ENCODE assay signal across 12 cellular contexts in genomic region chr17:15501282-15501681, GRCh38. TPM values are rescaled to one million over a fixed set of nuclear protein-coding genes. Genes with fewer than 3 reads are reported as not detected.
DNase-seq lines count a peak whose midpoint lies in the region; ATAC-seq and TF ChIP-seq lines count a peak whose summit lies in the region.
"Had no signal": no experiment of that assay in that cellular context is flagged by ENCODE, and none has a peak within 500 bp of the region (broad histone marks: within the 10 kb centered on the region; RNA-seq: fewer than 3 reads in every experiment).

No MANE protein-coding gene starts in this region.

- no peak overlapping the region for H3K4me2 ChIP-seq in IMR-90 (ENCODE audit: low read depth, low read length)

- no peak overlapping the region for H3K4me3 Mint-ChIP-seq in activated naive CD4-positive, alpha-beta T cell treated with anti-CD3 and anti-CD28 coated beads for 36 hours
- H3K4me3 Mint-ChIP-seq: CD8-positive, alpha-beta memory T cell had no signal

- CTCF ChIA-PET in IMR-90 (lab: Yijun Ruan, JAX) = interaction anchor here (0.9 kb wide), 1 partner anchor 44 kb away, joined by 3 read pairs; no protein-coding TSS in a partner anchor
- CTCF ChIA-PET in activated naive CD4-positive, alpha-beta T cell treated with anti-CD3 and anti-CD28 coated beads for 36 hours (lab: Charles Lee) = interaction anchor here (0.6 to 3.8 kb wide), 4 partner anchors 19 to 243 kb away, joined by 3 to 56 read pairs (median 4); no protein-coding TSS in a partner anchor

- peaks cover 9% of the 10 kb centered on the region for H3K9me1 ChIP-seq in IMR-90 (ENCODE audit: insufficient read depth, low read length)

- TF ChIP-seq CTCF in IMR-90 (conservative IDR thresholded peaks at IDR 0.05; ENCODE audit: low read depth, low read length) = no peak
- no peak for TF ChIP-seq CTCF in esophagus squamous epithelium (IDR thresholded peaks at IDR 0.05)
- TF ChIP-seq CTCF in sigmoid colon (IDR thresholded peaks at IDR 0.05) = no peak
- no peak for TF ChIP-seq CTCF in vagina (IDR thresholded peaks at IDR 0.05)

- H3K4me3 ChIP-seq in IMR-90 (ENCODE audit: insufficient read depth, low read depth, low read length) = no peak overlapping the region
- no peak overlapping the region for H3K4me3 ChIP-seq in esophagus squamous epithelium
- H3K4me3 ChIP-seq in sigmoid colon = no peak overlapping the region
- H3K4me3 ChIP-seq in vagina = no peak overlapping the region

- H3K27ac ChIP-seq in IMR-90 (ENCODE audit: insufficient read depth, low read length) = no peak overlapping the region
- peak overlapping the region in 3 of 4 donors; percentile 81 to 92 (median 87) for H3K27ac ChIP-seq in esophagus squamous epithelium
- peak overlapping the region; percentile 72 to 82 (median 80) for H3K27ac ChIP-seq in sigmoid colon
- peak overlapping the region; percentile 88 for H3K27ac ChIP-seq in vagina

- TF ChIP-seq EP300 in sigmoid colon (IDR thresholded peaks at IDR 0.05) = no peak

- H4K5ac ChIP-seq in IMR-90 (ENCODE audit: low read depth, low read length) = no peak overlapping the region

- WGBS in IMR-90 (ENCODE audit: extremely low coverage in 2 of 2, insufficient read length in 1 of 2), 2 experiments = no CpG with 5 or more reads among the region's 3 CpGs
- WGBS in esophagus squamous epithelium, 2 donors = 58 to 67% methylated on average over 3 of the region's 3 CpGs
- WGBS in sigmoid colon, 2 donors = 77 to 93% methylated on average over 3 of the region's 3 CpGs

- POLR2A ChIA-PET in IMR-90 (lab: Charles Lee; ENCODE audit: unreplicated experiment) = no interaction called here

- H4K8ac ChIP-seq in IMR-90 (ENCODE audit: low read depth in 2 of 2, low read length in 2 of 2) = no peak overlapping the region

- H3K79me1 ChIP-seq in IMR-90 (ENCODE audit: low read depth in 1 of 2, low read length in 2 of 2) = peaks cover 0 to 6% of the 10 kb centered on the region in 2 experiments; a peak in 2 of 4 replicates

- H3K4me1 ChIP-seq in IMR-90 (ENCODE audit: control insufficient read depth, insufficient read depth, low read length) (peaks cover 7% of the 10 kb centered on the region; the same call in 1 of the 2 replicates), esophagus squamous epithelium (peaks cover 4 to 37% (median 10%) of the 10 kb centered on the region in 3 donors), sigmoid colon (peaks cover 0 to 19% (median 13%) of the 10 kb centered on the region in 4 donors), vagina (peaks cover 16% of the 10 kb centered on the region)

- 0 out of 2 replicates have a peak overlapping the region, but pooled peaks have one; percentile 48 for H2BK20ac ChIP-seq in IMR-90 (ENCODE audit: low read depth, low read length)

- H2BK5ac ChIP-seq in IMR-90 (ENCODE audit: low read depth, low read length, poor library complexity, severe bottlenecking) = no peak overlapping the region

- no TSS peak for BruUV-seq in IMR-90 (replicated peaks; lab: Mats Ljungman, UMichigan)

- no peak overlapping the region for H3K23ac ChIP-seq in IMR-90 (ENCODE audit: low read depth, low read length)

- no peak overlapping the region for H2AFZ ChIP-seq in IMR-90 (replicated peaks; ENCODE audit: low read length, poor library complexity)

- 0 out of 2 replicates have a peak overlapping the region, but pooled peaks have one; percentile 34 for H2BK120ac ChIP-seq in IMR-90 (ENCODE audit: low read depth, low read length)

- no peak overlapping the region; the same call in 1 of the 2 replicates for H4K91ac ChIP-seq in IMR-90 (ENCODE audit: insufficient read depth, low read depth, low read length)

- no peak overlapping the region for H3K56ac ChIP-seq in IMR-90 (ENCODE audit: extremely low read depth, insufficient read depth, low read length)

- H3K27me3 ChIP-seq in IMR-90 (ENCODE audit: control insufficient read depth, insufficient read depth, low read length) (no peaks in the 10 kb centered on the region), esophagus squamous epithelium (no peaks in the 10 kb centered on the region), sigmoid colon (no peaks in the 10 kb centered on the region), vagina (no peaks in the 10 kb centered on the region)

- no peaks in the 10 kb centered on the region for H3K27me3 Mint-ChIP-seq in activated naive CD4-positive, alpha-beta T cell treated with anti-CD3 and anti-CD28 coated beads for 36 hours (ENCODE audit: low read depth)
- H3K27me3 Mint-ChIP-seq: CD8-positive, alpha-beta memory T cell had no signal

- no peak overlapping the region for H3K14ac ChIP-seq in IMR-90 (replicated peaks; ENCODE audit: low read depth, low read length)

- in situ Hi-C loops in IMR-90 (cut with MboI; ENCODE audit: low sequenced_read_pairs) = loop anchor here (5.0 kb wide), 1 partner anchor 244 kb away; no protein-coding TSS in a partner anchor

- ATAC-seq in IMR-90 (ENCODE audit: low read depth) (no peak), GM21576 (IDR thresholded peaks at IDR 0.05; ENCODE audit: unreplicated experiment) (no peak), GM19467 (IDR thresholded peaks at IDR 0.05; ENCODE audit: unreplicated experiment) (no peak)

- dilution Hi-C loops in IMR-90 (cut with HindIII; ENCODE audit: low sequenced_read_pairs, unreplicated experiment) = no loop called here

- H2AK5ac ChIP-seq in IMR-90 (ENCODE audit: low read depth, low read length) = peak overlapping the region; percentile 96

- H3K4me1 Mint-ChIP-seq in activated naive CD4-positive, alpha-beta T cell treated with anti-CD3 and anti-CD28 coated beads for 36 hours (ENCODE audit: low read depth) = peaks cover 8% of the 10 kb centered on the region

- no peaks in the 10 kb centered on the region for H4K20me1 ChIP-seq in IMR-90 (ENCODE audit: insufficient read depth, low read length)

- H3K4ac ChIP-seq in IMR-90 (ENCODE audit: low read depth, low read length) = peak overlapping the region; percentile 75

- no peak overlapping the region for H3K27ac Mint-ChIP-seq in activated naive CD4-positive, alpha-beta T cell treated with anti-CD3 and anti-CD28 coated beads for 36 hours

- H3K9ac ChIP-seq in IMR-90 (ENCODE audit: low read depth, low read length) = no peak overlapping the region

- DNase-seq in IMR-90 (no peak), esophagus squamous epithelium (lab: John Stamatoyannopoulos, UW) (no peak), sigmoid colon (no peak), vagina (ENCODE audit: extremely low spot score in 2 of 2) (no peak)
- DNase-seq in activated naive CD4-positive, alpha-beta T cell treated with anti-CD3 and anti-CD28 coated beads for 36 hours = no peak
- DNase-seq: CD8-positive, alpha-beta memory T cell; NCI-H1417 treated with DMSO at 0.1 percent for 48 hours; NCI-H2029; NCI-H510A treated with DMSO at 0.1 percent for 48 hours; RPMI8226 had no signal

- no peak for TF ChIP-seq RAD21 in IMR-90 (IDR thresholded peaks at IDR 0.05; ENCODE audit: low read length)

- no peak overlapping the region for H2AK9ac ChIP-seq in IMR-90 (replicated peaks; ENCODE audit: low read depth, low read length, poor library complexity)

- H3K9me3 ChIP-seq in IMR-90 (ENCODE audit: control insufficient read depth, insufficient read depth, low read length) (no peaks in the 10 kb centered on the region), esophagus squamous epithelium (no peaks in the 10 kb centered on the region), sigmoid colon (no peaks in the 10 kb centered on the region), vagina (no peaks in the 10 kb centered on the region)

- H3K18ac ChIP-seq in IMR-90 (ENCODE audit: low read depth, low read length) = no peak overlapping the region

- H3K36me3 Mint-ChIP-seq in activated naive CD4-positive, alpha-beta T cell treated with anti-CD3 and anti-CD28 coated beads for 36 hours (ENCODE audit: low read depth) = no peaks in the 10 kb centered on the region

- intact Hi-C loops in IMR-90 (cut with micrococcal nuclease) = no loop called here
- intact Hi-C loops in esophagus squamous epithelium (cut with DNase I) = loop anchor here (5.0 kb wide), 1 partner anchor 239 kb away; no protein-coding TSS in a partner anchor
- intact Hi-C loops in sigmoid colon (cut with DNase I) = no loop called here
- intact Hi-C loops in vagina (cut with DNase I) = loop anchor here (5.0 to 10.0 kb wide), 2 partner anchors 44 to 96 kb away; no protein-coding TSS in a partner anchor
- intact Hi-C loops in activated naive CD4-positive, alpha-beta T cell treated with anti-CD3 and anti-CD28 coated beads for 36 hours (cut with micrococcal nuclease) = no loop called here

- TF ChIP-seq POLR2A in IMR-90 (IDR thresholded peaks at IDR 0.05; ENCODE audit: low read depth, low read length) (no peak), esophagus squamous epithelium (IDR thresholded peaks at IDR 0.05) (no peak), sigmoid colon (IDR thresholded peaks at IDR 0.05) (no peak), vagina (IDR thresholded peaks at IDR 0.05) (no peak)

- peaks cover 7% of the 10 kb centered on the region for H3K36me3 ChIP-seq in IMR-90 (ENCODE audit: control insufficient read depth, insufficient read depth, low read length)
- H3K36me3 ChIP-seq in esophagus squamous epithelium = peaks cover 0 to 26% (median 0%) of the 10 kb centered on the region in 3 donors
- no peaks in the 10 kb centered on the region for H3K36me3 ChIP-seq in sigmoid colon
- no peaks in the 10 kb centered on the region for H3K36me3 ChIP-seq in vagina

- peak overlapping the region; percentile 71; the same call in 1 of the 3 replicates for H2BK15ac ChIP-seq in IMR-90 (ENCODE audit: low read depth, low read length)

- H3K9me3 Mint-ChIP-seq in activated naive CD4-positive, alpha-beta T cell treated with anti-CD3 and anti-CD28 coated beads for 36 hours = no peaks in the 10 kb centered on the region
- H3K9me3 Mint-ChIP-seq: CD8-positive, alpha-beta memory T cell had no signal

TF ChIP-seq in IMR-90, 13 proteins besides CTCF, POLR2A, EP300 and RAD21 (continues in another document):
- TF ChIP-seq SMC3 (IDR thresholded peaks at IDR 0.05; ENCODE audit: low read depth, low read length) (no peak), CEBPB (IDR thresholded peaks at IDR 0.05; ENCODE audit: low read depth, low read length) (no peak), RFX5 (IDR thresholded peaks at IDR 0.05; ENCODE audit: low read depth, low read length) (no peak), NFE2L2 (IDR thresholded peaks at IDR 0.05; ENCODE audit: low read depth, low read length) (no peak)

RNA-seq across cellular contexts. Expression of gene CDRT4, which starts 33.9 kb away (rescaled TPM):
- total RNA-seq in IMR-90 (2012; rRNA removed) = 0.56 and 0.90 TPM in 2 replicates
- 2.7 and 3.7 TPM in 2 replicates for polyA plus RNA-seq in IMR-90 (2012; rRNA removed)
- polyA plus RNA-seq in IMR-90 (2012; cell fraction: cytosol; rRNA removed) = 0.13 and 0.50 TPM in 2 replicates
- polyA plus RNA-seq in IMR-90 (2012; cell fraction: nucleus; rRNA removed; ENCODE audit: low replicate concordance) = 27.7 and 76.4 TPM in 2 replicates
- 1 to 10 TPM; 3.2 to 7.6 (median 3.8) TPM for total RNA-seq in esophagus squamous epithelium
- 1 to 10 TPM in 3 of 4 donors, not detected in 1; 2.5 to 5.0 (median 3.8) TPM for total RNA-seq in sigmoid colon
- polyA plus RNA-seq in sigmoid colon = 1 to 10 TPM; 1.8 to 6.6 (median 3.5) TPM
- total RNA-seq in vagina = 4.2 TPM
- 1 to 10 TPM; 1.0 TPM for total RNA-seq in activated naive CD4-positive, alpha-beta T cell treated with anti-CD3 and anti-CD28 coated beads for 36 hours
- polyA plus RNA-seq: CD8-positive, alpha-beta memory T cell had no signal

Comparison
In these comparisons a context has a peak if more than half of its experiments do, and no peak if none do; other contexts are left out.
1. intact Hi-C loops: an anchor here in esophagus squamous epithelium (5.0 kb wide) and vagina (5.0 to 10.0 kb wide); none called in IMR-90, sigmoid colon and activated naive CD4-positive, alpha-beta T cell treated with anti-CD3 and anti-CD28 coated beads for 36 hours.